In genomic region chr15:67914537-67915373, GRCh38 we compare ENCODE assay signal across 9 cellular contexts.
DNase-seq lines count a peak whose midpoint lies in the region; ATAC-seq and TF ChIP-seq lines count a peak whose summit lies in the region.
"Had no signal": no experiment of that assay in that cellular context is flagged by ENCODE, and none has a peak within 500 bp of the region (broad histone marks: within the 10 kb centered on the region; RNA-seq: fewer than 3 reads in every experiment).

No MANE protein-coding gene starts in this region.

- H3K27ac Mint-ChIP-seq in Calu3 (ENCODE audit: unreplicated experiment), result no peak overlapping the region
- H3K27ac Mint-ChIP-seq in activated T-helper 1 cell treated with anti-CD3 and anti-CD28 coated beads, Interleukin-12 subunit alpha, Interleukin-12 subunit beta, Interleukin-2, Interleukin-4 antibody, amounts not matched to agents 30 ng/mL and 10 ng/mL and 1 ng/mL, durations not matched to agents 14 hours and 24 hours and 36 hours, result no peak overlapping the region

- H3K27me3 Mint-ChIP-seq in Calu3 (ENCODE audit: unreplicated experiment), result no peaks in the 10 kb centered on the region
- H3K27me3 Mint-ChIP-seq in activated T-helper 1 cell treated with anti-CD3 and anti-CD28 coated beads, Interleukin-12 subunit alpha, Interleukin-12 subunit beta, Interleukin-2, Interleukin-4 antibody, amounts not matched to agents 30 ng/mL and 10 ng/mL and 1 ng/mL, durations not matched to agents 14 hours and 24 hours and 36 hours (ENCODE audit: insufficient read depth), result peaks cover 5% of the 10 kb centered on the region

- H3K4me1 ChIP-seq in fibroblast of lung (ENCODE audit: control insufficient read depth, extremely low read depth, insufficient read depth, low read length) (no peaks in the 10 kb centered on the region), osteoblast (ENCODE audit: insufficient read depth, low read length) (peaks cover 16% of the 10 kb centered on the region)

- peak; percentile 30 for DNase-seq in Calu3
- DNase-seq in NCI-H774 (lab: John Stamatoyannopoulos, UW), result peak; percentile 67
- DNase-seq in fibroblast of lung (ENCODE audit: low read depth in 2 of 2), result peak; percentile 34 to 68
- DNase-seq in osteoblast (ENCODE audit: insufficient read length, low spot score, missing footprints), result no peak
- no peak for DNase-seq in GOT3 (lab: John Stamatoyannopoulos, UW)
- no peak for DNase-seq in HUDEP-2 (lab: John Stamatoyannopoulos, UW; ENCODE audit: unreplicated experiment in 76 of 76)
- DNase-seq in activated T-helper 1 cell treated with anti-CD3 and anti-CD28 coated beads, Interleukin-12 subunit alpha, Interleukin-12 subunit beta, Interleukin-2, Interleukin-4 antibody, amounts not matched to agents 30 ng/mL and 10 ng/mL and 1 ng/mL, durations not matched to agents 14 hours and 24 hours and 36 hours (ENCODE audit: low spot score), result no peak

- H3K4me2 ChIP-seq in fibroblast of lung (ENCODE audit: extremely low read depth, insufficient read depth, low read length), result peak overlapping the region; percentile 45
- peak overlapping the region; percentile 69 for H3K4me2 ChIP-seq in osteoblast (ENCODE audit: insufficient read depth, low read length)
- H3K4me2 ChIP-seq: KMS-11 had no signal

- TF ChIP-seq CTCF in Calu3 (IDR thresholded peaks at IDR 0.05; ENCODE audit: unreplicated experiment), result no peak
- no peak for TF ChIP-seq CTCF in fibroblast of lung (conservative IDR thresholded peaks at IDR 0.05 in 1 of 2, IDR thresholded peaks at IDR 0.05 in 1 of 2; ENCODE audit: low read depth in 1 of 2, low read length in 2 of 2)
- no peak for TF ChIP-seq CTCF in osteoblast (IDR thresholded peaks at IDR 0.05; ENCODE audit: extremely low read depth, low read depth, low read length)

- H3K4me3 ChIP-seq in fibroblast of lung (replicated peaks in 1 of 4; ENCODE audit: control extremely low read depth in 1 of 4, insufficient read depth in 1 of 4, low read depth in 3 of 4, low read length in 4 of 4) (no peak overlapping the region), osteoblast (ENCODE audit: insufficient read depth, low read length) (peak overlapping the region; percentile 9)

- peaks cover 2% of the 10 kb centered on the region for H3K9me3 Mint-ChIP-seq in Calu3 (ENCODE audit: low read depth, unreplicated experiment)
- peaks cover 13% of the 10 kb centered on the region for H3K9me3 Mint-ChIP-seq in activated T-helper 1 cell treated with anti-CD3 and anti-CD28 coated beads, Interleukin-12 subunit alpha, Interleukin-12 subunit beta, Interleukin-2, Interleukin-4 antibody, amounts not matched to agents 30 ng/mL and 10 ng/mL and 1 ng/mL, durations not matched to agents 14 hours and 24 hours and 36 hours

- H3K4me1 Mint-ChIP-seq in Calu3 (ENCODE audit: low read depth, unreplicated experiment), result peaks cover 22% of the 10 kb centered on the region
- H3K4me1 Mint-ChIP-seq in activated T-helper 1 cell treated with anti-CD3 and anti-CD28 coated beads, Interleukin-12 subunit alpha, Interleukin-12 subunit beta, Interleukin-2, Interleukin-4 antibody, amounts not matched to agents 30 ng/mL and 10 ng/mL and 1 ng/mL, durations not matched to agents 14 hours and 24 hours and 36 hours (ENCODE audit: low read depth), result no peaks in the 10 kb centered on the region

- no peak overlapping the region for H2AFZ ChIP-seq in fibroblast of lung (ENCODE audit: low read length)
- H2AFZ ChIP-seq in osteoblast (ENCODE audit: low read length), result peak overlapping the region; percentile 80

- no TSS peak for BruUV-seq in Calu3 (replicated peaks; lab: Mats Ljungman, UMichigan)

- ATAC-seq in HG03469 (IDR thresholded peaks at IDR 0.05; ENCODE audit: unreplicated experiment), result no peak

- H3K36me3 Mint-ChIP-seq in Calu3 (ENCODE audit: insufficient read depth, unreplicated experiment), result no peaks in the 10 kb centered on the region
- H3K36me3 Mint-ChIP-seq in activated T-helper 1 cell treated with anti-CD3 and anti-CD28 coated beads, Interleukin-12 subunit alpha, Interleukin-12 subunit beta, Interleukin-2, Interleukin-4 antibody, amounts not matched to agents 30 ng/mL and 10 ng/mL and 1 ng/mL, durations not matched to agents 14 hours and 24 hours and 36 hours (ENCODE audit: low read depth), result no peaks in the 10 kb centered on the region

- H4K20me1 ChIP-seq in fibroblast of lung (ENCODE audit: control insufficient read depth, extremely low read depth, insufficient read depth, low read length) (no peaks in the 10 kb centered on the region), osteoblast (ENCODE audit: insufficient read depth, low read length) (no peaks in the 10 kb centered on the region)

- no peak overlapping the region for H3K9ac ChIP-seq in fibroblast of lung (ENCODE audit: insufficient read depth, low read length)
- H3K9ac ChIP-seq: KMS-11 had no signal

- H3K4me3 Mint-ChIP-seq in Calu3 (ENCODE audit: low read depth, unreplicated experiment), result no peak overlapping the region
- no peak overlapping the region for H3K4me3 Mint-ChIP-seq in activated T-helper 1 cell treated with anti-CD3 and anti-CD28 coated beads, Interleukin-12 subunit alpha, Interleukin-12 subunit beta, Interleukin-2, Interleukin-4 antibody, amounts not matched to agents 30 ng/mL and 10 ng/mL and 1 ng/mL, durations not matched to agents 14 hours and 24 hours and 36 hours

- intact Hi-C loops in Calu3 (cut with micrococcal nuclease; ENCODE audit: unreplicated experiment), result no loop called here
- intact Hi-C loops in activated T-helper 1 cell treated with anti-CD3 and anti-CD28 coated beads, Interleukin-12 subunit alpha, Interleukin-12 subunit beta, Interleukin-2, Interleukin-4 antibody, amounts not matched to agents 30 ng/mL and 10 ng/mL and 1 ng/mL, durations not matched to agents 14 hours and 24 hours and 36 hours (cut with micrococcal nuclease), result no loop called here

- H3K36me3 ChIP-seq in fibroblast of lung (ENCODE audit: control insufficient read depth, insufficient read depth, low read length) (no peaks in the 10 kb centered on the region), osteoblast (ENCODE audit: insufficient read depth, low read length) (no peaks in the 10 kb centered on the region)

- H3K79me2 ChIP-seq in fibroblast of lung (ENCODE audit: control insufficient read depth, insufficient read depth, low read length), result no peaks in the 10 kb centered on the region
- no peaks in the 10 kb centered on the region for H3K79me2 ChIP-seq in osteoblast (ENCODE audit: insufficient read depth, low read length)

- no peaks in the 10 kb centered on the region for H3K9me3 ChIP-seq in fibroblast of lung (ENCODE audit: control insufficient read depth, insufficient read depth, low read depth, low read length)
- H3K9me3 ChIP-seq in osteoblast (ENCODE audit: low read depth, low read length), result peaks cover 2% of the 10 kb centered on the region

- H3K27ac ChIP-seq in fibroblast of lung (ENCODE audit: insufficient read depth, low read length), result no peak overlapping the region
- peak overlapping the region; percentile 21 for H3K27ac ChIP-seq in osteoblast (ENCODE audit: low read depth, low read length)
- H3K27ac ChIP-seq: KMS-11 had no signal

- H3K27me3 ChIP-seq in fibroblast of lung (ENCODE audit: control insufficient read depth, insufficient read depth, low read length) (no peaks in the 10 kb centered on the region), osteoblast (ENCODE audit: insufficient read depth, low read length) (no peaks in the 10 kb centered on the region)

- CTCF ChIA-PET in Calu3 (lab: Charles Lee), result interaction anchor here (0.6 kb wide), 1 partner anchor 13 kb away, joined by 3 read pairs; no protein-coding TSS in a partner anchor

Comparison
In these comparisons a context has a peak if more than half of its experiments do, and no peak if none do; other contexts are left out.
1. DNase-seq: peak in Calu3 (single experiment), NCI-H774 (single experiment) and fibroblast of lung (2 of 2); none in osteoblast (single experiment), GOT3 (single experiment), HUDEP-2 (0 of 76) and activated T-helper 1 cell treated with anti-CD3 and anti-CD28 coated beads, Interleukin-12 subunit alpha, Interleukin-12 subunit beta, Interleukin-2, Interleukin-4 antibody, amounts not matched to agents 30 ng/mL and 10 ng/mL and 1 ng/mL, durations not matched to agents 14 hours and 24 hours and 36 hours (single experiment).